9 cellular contexts compared by ENCODE assay signal in genomic region chr17:44005865-44006580, GRCh38. TPM values are rescaled to one million over a fixed set of nuclear protein-coding genes. Genes with fewer than 3 reads are reported as not detected.
DNase-seq lines count a peak whose midpoint lies in the region; ATAC-seq, FAIRE-seq and TF ChIP-seq lines count a peak whose summit lies in the region.
"Had no signal": no experiment of that assay in that cellular context is flagged by ENCODE, and none has a peak within 500 bp of the region (broad histone marks: within the 10 kb centered on the region; RNA-seq: fewer than 3 reads in every experiment).

No MANE protein-coding gene starts in this region.

- no peak for FAIRE-seq in keratinocyte (lab: Jason Lieb, UNC)

- no peaks in the 10 kb centered on the region for H3K79me2 ChIP-seq in keratinocyte (ENCODE audit: control insufficient read depth, insufficient read depth, low read length)

- H3K27me3 ChIP-seq in RWPE2 (ENCODE audit: insufficient read depth, poor library complexity, severe bottlenecking) (no peaks in the 10 kb centered on the region), body of pancreas (peaks cover 0 to 14% of the 10 kb centered on the region in 2 donors), keratinocyte (ENCODE audit: control insufficient read depth, extremely low read depth, insufficient read depth, low read length) (no peaks in the 10 kb centered on the region)

- H3K4me3 ChIP-seq in RWPE2 (ENCODE audit: severe bottlenecking) (peak overlapping the region; percentile 47), body of pancreas (peak overlapping the region in 1 of 2 donors; percentile 37), keratinocyte (ENCODE audit: control insufficient read depth in 2 of 3, extremely low read depth in 1 of 3, insufficient read depth in 2 of 3, low read depth in 1 of 3, low read length in 3 of 3) (peak overlapping the region; percentile 53 to 63 (median 60))

- TF ChIP-seq CTCF in RWPE2 (IDR thresholded peaks at IDR 0.05; ENCODE audit: poor library complexity, severe bottlenecking) (peak; percentile 15), body of pancreas (IDR thresholded peaks at IDR 0.05) (peak in 2 of 7 experiments; percentile 7 to 18), keratinocyte (optimal IDR thresholded peaks at IDR 0.05 in 1 of 3, IDR thresholded peaks at IDR 0.05 in 1 of 3, conservative IDR thresholded peaks at IDR 0.05 in 1 of 3; ENCODE audit: extremely low read depth in 1 of 3, insufficient read depth in 2 of 3, low read length in 3 of 3) (peak in 2 of 3 experiments; percentile 18 to 62)

- TF ChIP-seq POLR2A in body of pancreas (IDR thresholded peaks at IDR 0.05), result no peak

- no peak; the same call in 2 of the 3 replicates for ATAC-seq in RWPE2 (ENCODE audit: low read depth)
- peak; percentile 16 for ATAC-seq in body of pancreas
- ATAC-seq in HG03354 (IDR thresholded peaks at IDR 0.05; ENCODE audit: poor library complexity, severe bottlenecking, unreplicated experiment), result no peak
- no peak for ATAC-seq in GM18858 (IDR thresholded peaks at IDR 0.05; ENCODE audit: unreplicated experiment)

- H3K9me3 ChIP-seq in RWPE2 (ENCODE audit: severe bottlenecking), result no peaks in the 10 kb centered on the region
- H3K9me3 ChIP-seq in body of pancreas, result no peaks in the 10 kb centered on the region
- H3K9me3 ChIP-seq in keratinocyte (ENCODE audit: control insufficient read depth, low read depth, low read length), result no peaks in the 10 kb centered on the region

- peak overlapping the region; percentile 70 for H2AFZ ChIP-seq in keratinocyte (ENCODE audit: control insufficient read depth, low read length)

- H3K9me1 ChIP-seq in keratinocyte (ENCODE audit: control insufficient read depth, extremely low read depth, insufficient read depth, low read length), result no peaks in the 10 kb centered on the region

- dilution Hi-C loops in keratinocyte (cut with MboI; ENCODE audit: extremely low pct_ligation_motif_present, low sequenced_read_pairs), result no loop called here

- DNase-seq in NCI-H1694 (lab: John Stamatoyannopoulos, UW) (peak; percentile 8), NCI-H1694 treated with DMSO at 0.1 percent for 48 hours (lab: John Stamatoyannopoulos, UW) (no peak), RWPE2 (ENCODE audit: low spot score) (no peak), body of pancreas (peak; percentile 44 to 56 (median 53)), keratinocyte (ENCODE audit: low read depth, low spot score) (no peak)
- peak; percentile 26 for DNase-seq in stimulated activated CD4-positive, alpha-beta T cell treated with anti-CD3 and anti-CD28 coated beads, Interleukin-4, amount 100 ng/mL, for 24 hours

- H3K4me1 ChIP-seq in RWPE2 (ENCODE audit: insufficient read depth, poor library complexity, severe bottlenecking) (peaks cover 14% of the 10 kb centered on the region), body of pancreas (peaks cover 39% of the 10 kb centered on the region), keratinocyte (ENCODE audit: control insufficient read depth, extremely low read depth, insufficient read depth, low read length) (peaks cover 35% of the 10 kb centered on the region)

- H4K20me1 ChIP-seq in keratinocyte (ENCODE audit: control insufficient read depth, extremely low read depth, insufficient read depth, low read length), result no peaks in the 10 kb centered on the region

- intact Hi-C loops in body of pancreas (cut with DNase I), result no loop called here

- peak overlapping the region; percentile 74 for H3K9ac ChIP-seq in keratinocyte (ENCODE audit: control insufficient read depth, extremely low read depth, insufficient read depth, low read length)

- H3K27ac ChIP-seq in RWPE2 (ENCODE audit: poor library complexity, severe bottlenecking) (peak overlapping the region; percentile 64), body of pancreas (peak overlapping the region in 2 of 4 donors; percentile 47 to 66), keratinocyte (ENCODE audit: control insufficient read depth, insufficient read depth, low read length) (peak overlapping the region; percentile 67)

- H3K36me3 ChIP-seq in RWPE2 (ENCODE audit: low read depth) (peaks cover 22% of the 10 kb centered on the region), body of pancreas (replicated peaks in 1 of 2; ENCODE audit: insufficient read depth in 1 of 2, low read depth in 2 of 2) (no peaks in the 10 kb centered on the region), keratinocyte (ENCODE audit: control insufficient read depth in 2 of 2, extremely low read depth in 1 of 2, insufficient read depth in 2 of 2, low read length in 2 of 2) (peaks cover 2 to 4% of the 10 kb centered on the region in 2 experiments)

- 0 to 4% methylated on average over 12 to 58 of the region's 60 CpGs for WGBS in body of pancreas, 2 donors

- H3K4me2 ChIP-seq in keratinocyte (ENCODE audit: control insufficient read depth, extremely low read depth, insufficient read depth, low read depth, low read length), result peak overlapping the region; percentile 94

RNA-seq across cellular contexts. Expression of gene NAGS, which starts 1.6 kb away (rescaled TPM):
- total RNA-seq in body of pancreas, result 1 to 10 TPM in 1 of 2 donors, not detected in 1; 2.1 TPM
- polyA plus RNA-seq in keratinocyte, result 1.4 to 1.8 TPM (median 1.8 TPM) in 3 replicates
- polyA plus RNA-seq in keratinocyte (2011; ENCODE audit: low read depth), result 0.22 TPM
- 0.73 and 0.90 TPM in 2 replicates for polyA plus RNA-seq in keratinocyte (2011; cell fraction: cytosol; rRNA removed)
- 1.3 and 1.4 TPM in 2 replicates for polyA plus RNA-seq in keratinocyte (2011; cell fraction: nucleus; rRNA removed)
- 1.3 and 1.8 TPM in 2 replicates for polyA plus RNA-seq in keratinocyte (2012; ENCODE audit: low replicate concordance)
- polyA minus RNA-seq in keratinocyte, result 0.63 to 1.0 TPM (median 0.77 TPM) in 3 replicates
- polyA minus RNA-seq in keratinocyte (2011; cell fraction: cytosol; rRNA and poly(A)+ RNA removed), result 0.96 TPM
- 0.78 and 1.3 TPM in 2 replicates for polyA minus RNA-seq in keratinocyte (2011; cell fraction: nucleus; rRNA and poly(A)+ RNA removed)

RNA-seq across cellular contexts. Expression of gene TMEM101, which starts 8.7 kb away (rescaled TPM):
- 10 to 100 TPM; 22.6 to 26.7 TPM for total RNA-seq in body of pancreas
- 20.1 to 26.4 TPM (median 25.7 TPM) in 3 replicates for polyA plus RNA-seq in keratinocyte
- 6.2 TPM for polyA plus RNA-seq in keratinocyte (2011; ENCODE audit: low read depth)
- 11.0 and 19.7 TPM in 2 replicates for polyA plus RNA-seq in keratinocyte (2011; cell fraction: cytosol; rRNA removed)
- 27.9 and 30.5 TPM in 2 replicates for polyA plus RNA-seq in keratinocyte (2011; cell fraction: nucleus; rRNA removed)
- 23.1 and 23.7 TPM in 2 replicates for polyA plus RNA-seq in keratinocyte (2012; ENCODE audit: low replicate concordance)
- polyA minus RNA-seq in keratinocyte, result 20.8 to 27.7 TPM (median 23.6 TPM) in 3 replicates
- polyA minus RNA-seq in keratinocyte (2011; cell fraction: cytosol; rRNA and poly(A)+ RNA removed), result 20.5 TPM
- 16.8 and 19.4 TPM in 2 replicates for polyA minus RNA-seq in keratinocyte (2011; cell fraction: nucleus; rRNA and poly(A)+ RNA removed)

RNA-seq across cellular contexts. Expression of gene PYY, which starts 52.3 kb away (rescaled TPM):
- total RNA-seq in body of pancreas, result not detected
- polyA plus RNA-seq in keratinocyte, result not detected in 3 replicates
- not detected for polyA plus RNA-seq in keratinocyte (2011; ENCODE audit: low read depth)
- not detected in 2 replicates for polyA plus RNA-seq in keratinocyte (2011; cell fraction: cytosol; rRNA removed)
- not detected in 2 replicates for polyA plus RNA-seq in keratinocyte (2011; cell fraction: nucleus; rRNA removed)
- not detected in 2 replicates for polyA plus RNA-seq in keratinocyte (2012; ENCODE audit: low replicate concordance)
- polyA minus RNA-seq in keratinocyte, result not detected in 3 replicates
- not detected for polyA minus RNA-seq in keratinocyte (2011; cell fraction: cytosol; rRNA and poly(A)+ RNA removed)
- polyA minus RNA-seq in keratinocyte (2011; cell fraction: nucleus; rRNA and poly(A)+ RNA removed), result not detected in 2 replicates
- total RNA-seq: Daoy had no signal

Comparison
In these comparisons a context has a peak if more than half of its experiments do, and no peak if none do; other contexts are left out.
1. DNase-seq: peak in NCI-H1694 (single experiment), body of pancreas (4 of 4) and stimulated activated CD4-positive, alpha-beta T cell treated with anti-CD3 and anti-CD28 coated beads, Interleukin-4, amount 100 ng/mL, for 24 hours (single experiment); none in NCI-H1694 treated with DMSO at 0.1 percent for 48 hours (single experiment), RWPE2 (single experiment) and keratinocyte (single experiment).